In genomic region chr12:48996794-48997718, GRCh38 we compare ENCODE assay signal across 8 cellular contexts. TPM values are rescaled to one million over a fixed set of nuclear protein-coding genes. Genes with fewer than 3 reads are reported as not detected.
A peak's percentile ranks its signal among the peaks of the same experiment; 100 is the strongest.
DNase-seq lines count a peak whose midpoint lies in the region; ATAC-seq and TF ChIP-seq lines count a peak whose summit lies in the region.

No MANE protein-coding gene starts in this region.

- CTCF ChIA-PET in RWPE1 (lab: Yijun Ruan, JAX), result interaction anchor here (0.5 to 4.6 kb wide), 7 partner anchors 9 to 144 kb away, joined by 3 to 17 read pairs (median 4); a partner anchor contains a TSS

- H3K9me3 ChIP-seq in CD4-positive, CD25-positive, alpha-beta regulatory T cell (ENCODE audit: control insufficient read depth in 2 of 2, low read length in 2 of 2), result no peaks in the 10 kb centered on the region
- H3K9me3 ChIP-seq in parathyroid adenoma (ENCODE audit: control insufficient read depth, low read length), result no peaks in the 10 kb centered on the region

- intact Hi-C loops in left ventricle myocardium superior (cut with micrococcal nuclease), result no loop called here

- no peaks in the 10 kb centered on the region for H3K79me2 ChIP-seq in parathyroid adenoma

- H3K9me3 Mint-ChIP-seq in CD4-positive, CD25-positive, alpha-beta regulatory T cell, result no peaks in the 10 kb centered on the region

- H3K4me3 Mint-ChIP-seq in CD4-positive, CD25-positive, alpha-beta regulatory T cell, result peak overlapping the region; percentile 8 to 81 (median 74)

- peak overlapping the region in 1 of 3 donors; percentile 21 for H3K27ac Mint-ChIP-seq in CD4-positive, CD25-positive, alpha-beta regulatory T cell

- H3K27me3 ChIP-seq in CD4-positive, CD25-positive, alpha-beta regulatory T cell (ENCODE audit: control insufficient read depth, insufficient read depth, low read length), result peaks cover 31% of the 10 kb centered on the region
- no peaks in the 10 kb centered on the region for H3K27me3 ChIP-seq in parathyroid adenoma (ENCODE audit: control insufficient read depth, insufficient read depth, low read length)

- peak overlapping the region; percentile 40 for H3K4me2 ChIP-seq in parathyroid adenoma (ENCODE audit: low read length)

- peaks cover 17% of the 10 kb centered on the region for H3K36me3 Mint-ChIP-seq in CD4-positive, CD25-positive, alpha-beta regulatory T cell

- H3K27me3 Mint-ChIP-seq in CD4-positive, CD25-positive, alpha-beta regulatory T cell, result peaks cover 73% of the 10 kb centered on the region

- peak; percentile 52 to 56 (median 54) for DNase-seq in CD4-positive, CD25-positive, alpha-beta regulatory T cell
- DNase-seq in HPDE6-E6E7 (ENCODE audit: extremely low spot score) (peak; percentile 70), RWPE1 (ENCODE audit: low spot score) (no peak), amygdala (lab: John Stamatoyannopoulos, UW) (peak in 43 of 56 donors; percentile 10 to 77 (median 52)), left ventricle myocardium superior (peak; percentile 89)

- no peak overlapping the region for H3K4me3 ChIP-seq in CD4-positive, CD25-positive, alpha-beta regulatory T cell (ENCODE audit: low read depth, low read length)
- no peak overlapping the region for H3K4me3 ChIP-seq in parathyroid adenoma (ENCODE audit: low read depth, low read length)

- TF ChIP-seq CTCF in RWPE1 (conservative IDR thresholded peaks at IDR 0.05; ENCODE audit: low read depth), result peak; percentile 65
- TF ChIP-seq CTCF in parathyroid adenoma (IDR thresholded peaks at IDR 0.05), result peak; percentile 85

- H3K27ac ChIP-seq in CD4-positive, CD25-positive, alpha-beta regulatory T cell (ENCODE audit: insufficient read depth, low read length, poor library complexity, severe bottlenecking), result no peak overlapping the region
- H3K27ac ChIP-seq in RWPE1 (no peak overlapping the region), parathyroid adenoma (no peak overlapping the region)

- ATAC-seq in CD4-positive, CD25-positive, alpha-beta regulatory T cell (ENCODE audit: low read depth in 2 of 2), result peak; percentile 37 to 38
- peak; percentile 73 for ATAC-seq in left ventricle myocardium superior
- no peak for ATAC-seq in GM18867 (IDR thresholded peaks at IDR 0.05; ENCODE audit: unreplicated experiment)
- no peak for ATAC-seq in HG03025 (IDR thresholded peaks at IDR 0.05; ENCODE audit: low FRiP score, unreplicated experiment)

- H3K36me3 ChIP-seq in CD4-positive, CD25-positive, alpha-beta regulatory T cell (ENCODE audit: control insufficient read depth, insufficient read depth, low read length), result peaks cover 11% of the 10 kb centered on the region
- no peaks in the 10 kb centered on the region for H3K36me3 ChIP-seq in parathyroid adenoma (ENCODE audit: control insufficient read depth, insufficient read depth, low read length)

- POLR2A ChIA-PET in RWPE1 (lab: Yijun Ruan, JAX; ENCODE audit: low non-redundant PET), result no interaction called here

- H3K4me1 Mint-ChIP-seq in CD4-positive, CD25-positive, alpha-beta regulatory T cell, result peaks cover 0 to 45% (median 20%) of the 10 kb centered on the region in 4 donors

- H3K4me1 ChIP-seq in CD4-positive, CD25-positive, alpha-beta regulatory T cell (ENCODE audit: control insufficient read depth, insufficient read depth, low read length, poor library complexity, severe bottlenecking), result peaks cover 41% of the 10 kb centered on the region
- H3K4me1 ChIP-seq in parathyroid adenoma, result peaks cover 8% of the 10 kb centered on the region

- H3K9ac ChIP-seq in parathyroid adenoma, result no peak overlapping the region

- H2AFZ ChIP-seq in parathyroid adenoma, result peak overlapping the region; percentile 75

RNA-seq across cellular contexts. Expression of gene DDN, which starts 2.1 kb away (rescaled TPM):
- total RNA-seq in CD4-positive, CD25-positive, alpha-beta regulatory T cell, result 0.39 TPM
- not detected for polyA plus RNA-seq in CD4-positive, CD25-positive, alpha-beta regulatory T cell
- 0.77 TPM for total RNA-seq in left ventricle myocardium superior

RNA-seq across cellular contexts. Expression of gene WNT1, which starts 18.9 kb away (rescaled TPM):
- total RNA-seq in CD4-positive, CD25-positive, alpha-beta regulatory T cell, result 0.62 TPM
- under 1 TPM in 1 of 4 donors, not detected in 3; 0.39 TPM for polyA plus RNA-seq in CD4-positive, CD25-positive, alpha-beta regulatory T cell
- total RNA-seq in left ventricle myocardium superior, result not detected

RNA-seq across cellular contexts. Expression of gene PRKAG1, which starts 21.5 kb away (rescaled TPM):
- total RNA-seq in CD4-positive, CD25-positive, alpha-beta regulatory T cell, result 51.3 TPM
- 10 to 100 TPM; 59.3 to 83.8 (median 64.9) TPM for polyA plus RNA-seq in CD4-positive, CD25-positive, alpha-beta regulatory T cell
- 78.1 TPM for total RNA-seq in left ventricle myocardium superior

RNA-seq across cellular contexts. Expression of gene WNT10B, which starts 25.5 kb away (rescaled TPM):
- total RNA-seq in CD4-positive, CD25-positive, alpha-beta regulatory T cell, result 1.6 TPM
- not detected for polyA plus RNA-seq in CD4-positive, CD25-positive, alpha-beta regulatory T cell
- total RNA-seq in left ventricle myocardium superior, result 0.17 TPM

RNA-seq across cellular contexts. Expression of gene ARF3, which starts 39.8 kb away (rescaled TPM):
- 79.4 TPM for total RNA-seq in CD4-positive, CD25-positive, alpha-beta regulatory T cell
- 10 to 100 TPM; 21.2 to 30.5 (median 23.6) TPM for polyA plus RNA-seq in CD4-positive, CD25-positive, alpha-beta regulatory T cell
- total RNA-seq in left ventricle myocardium superior, result 44.8 TPM

Comparison
In these comparisons a context has a peak if more than half of its experiments do, and no peak if none do; other contexts are left out.
1. ATAC-seq: peak in CD4-positive, CD25-positive, alpha-beta regulatory T cell (2 of 2) and left ventricle myocardium superior (single experiment); none in GM18867 (single experiment) and HG03025 (single experiment).